ENCODE assay signal across 2 cellular contexts in the genomic region with DNA sequence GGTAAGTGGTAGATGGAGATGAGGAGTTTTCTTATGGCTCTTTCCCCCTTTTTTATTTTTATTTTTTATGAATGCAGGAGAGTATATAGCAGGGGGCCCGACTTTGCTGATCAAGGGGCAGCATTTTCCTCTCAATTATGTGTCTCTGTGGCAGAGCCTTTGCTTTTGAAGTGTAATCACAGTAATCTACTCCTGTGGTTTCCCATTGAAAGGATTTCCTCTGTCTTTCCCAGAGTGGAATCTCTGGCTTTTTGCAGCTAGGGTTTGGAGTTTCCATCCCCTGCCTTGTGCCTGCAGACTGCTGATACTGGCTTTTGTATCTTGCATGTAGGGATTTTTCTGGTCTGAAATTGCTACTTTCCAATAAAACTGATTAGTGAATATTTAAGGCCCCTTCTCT.
TF ChIP-seq lines count a peak whose summit lies in the region.

No MANE protein-coding gene starts in this region.

TF ChIP-seq in SK-N-SH, 30 proteins besides CTCF, POLR2A, EP300 and RAD21 (continued from another document):
- TF ChIP-seq IRF3 (IDR thresholded peaks at IDR 0.05; ENCODE audit: low read depth, low read length) (no peak), ELF1 (IDR thresholded peaks at IDR 0.05) (no peak), FOSL2 (IDR thresholded peaks at IDR 0.05; ENCODE audit: borderline replicate concordance, low read depth) (no peak), SMC3 (IDR thresholded peaks at IDR 0.05; ENCODE audit: low read depth, low read length) (no peak)

TF ChIP-seq in SK-N-SH treated with all-trans-retinoic acid at 6 μM for 48 hours, 23 proteins besides CTCF, POLR2A, EP300 and RAD21 (continued from another document):
- TF ChIP-seq, protein P1, sequence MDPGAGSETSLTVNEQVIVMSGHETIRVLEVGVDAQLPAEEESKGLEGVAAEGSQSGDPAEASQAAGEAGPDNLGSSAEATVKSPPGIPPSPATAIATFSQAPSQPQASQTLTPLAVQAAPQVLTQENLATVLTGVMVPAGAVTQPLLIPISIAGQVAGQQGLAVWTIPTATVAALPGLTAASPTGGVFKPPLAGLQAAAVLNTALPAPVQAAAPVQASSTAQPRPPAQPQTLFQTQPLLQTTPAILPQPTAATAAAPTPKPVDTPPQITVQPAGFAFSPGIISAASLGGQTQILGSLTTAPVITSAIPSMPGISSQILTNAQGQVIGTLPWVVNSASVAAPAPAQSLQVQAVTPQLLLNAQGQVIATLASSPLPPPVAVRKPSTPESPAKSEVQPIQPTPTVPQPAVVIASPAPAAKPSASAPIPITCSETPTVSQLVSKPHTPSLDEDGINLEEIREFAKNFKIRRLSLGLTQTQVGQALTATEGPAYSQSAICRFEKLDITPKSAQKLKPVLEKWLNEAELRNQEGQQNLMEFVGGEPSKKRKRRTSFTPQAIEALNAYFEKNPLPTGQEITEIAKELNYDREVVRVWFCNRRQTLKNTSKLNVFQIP (CRISPR knock-in tag; IDR thresholded peaks at IDR 0.05; ENCODE audit: borderline replicate concordance, low read depth), result no peak
TF ChIP-seq in SK-N-SH treated with all-trans-retinoic acid at 6 μM for 48 hours: peak in this region for 0.
